In the genomic region with DNA sequence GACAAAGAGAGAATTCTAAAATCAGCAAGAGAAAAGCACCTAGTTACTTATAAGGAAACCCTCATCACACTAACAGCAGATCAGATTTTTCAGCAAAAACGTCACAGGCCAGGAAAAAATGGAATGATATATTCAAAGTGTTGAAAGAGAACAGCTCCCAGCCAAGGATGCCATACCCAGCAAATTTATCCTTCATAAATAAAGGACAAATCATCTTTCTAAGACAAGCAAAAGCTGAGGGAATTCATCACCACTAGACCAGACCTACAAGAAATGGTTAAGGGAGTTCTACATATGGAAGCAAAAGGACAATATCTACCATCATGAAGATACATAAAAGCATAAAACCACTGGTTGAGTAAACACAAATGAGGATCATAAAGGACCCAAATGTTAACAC, we compare ENCODE assay signal across 6 cellular contexts.
"Had no signal": no experiment of that assay in that cellular context is flagged by ENCODE, and none has a peak within 500 bp of the region (broad histone marks: within the 10 kb centered on the region; RNA-seq: fewer than 3 reads in every experiment).

No MANE protein-coding gene starts in this region.

- ATAC-seq: GM12878 had no signal

- H3K4me3 ChIP-seq: GM12878 had no signal

- DNase-seq: GDM1, GF-D8 had no signal

- FAIRE-seq: GM12878, GM12891, GM12892, GM18507 had no signal
